24 cellular contexts compared by ENCODE assay signal in the genomic region with DNA sequence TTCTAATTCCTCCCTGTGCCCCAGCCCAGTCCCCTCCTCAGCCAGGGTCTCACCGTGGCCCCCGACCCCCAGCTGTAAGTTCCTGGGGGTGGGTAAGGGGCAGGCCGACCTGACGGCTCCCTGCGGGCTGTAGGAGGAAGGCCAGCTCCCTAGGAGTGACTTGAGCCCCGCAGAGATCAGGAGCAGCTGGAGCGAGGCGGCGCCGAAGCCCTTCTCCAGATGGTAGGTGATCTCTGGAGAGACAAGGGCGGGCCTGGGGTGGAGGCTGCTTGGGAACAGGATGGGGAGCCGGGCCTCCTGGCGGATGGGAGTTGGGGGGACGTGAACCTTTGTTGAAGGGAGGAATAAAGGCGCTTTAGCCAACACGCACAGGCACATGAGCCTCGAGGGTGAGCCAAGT. TPM values are rescaled to one million over a fixed set of nuclear protein-coding genes. Genes with fewer than 3 reads are reported as not detected.
"Had no signal": no experiment of that assay in that cellular context is flagged by ENCODE, and none has a peak within 500 bp of the region (broad histone marks: within the 10 kb centered on the region; RNA-seq: fewer than 3 reads in every experiment).

No MANE protein-coding gene starts in this region.

- H3K4me1 Mint-ChIP-seq: activated naive CD8-positive, alpha-beta T cell treated with anti-CD3 and anti-CD28 coated beads, Interleukin-2, amount 10 ng/mL, durations not matched to agents 7 days and 5 days; activated T-helper 17 cell treated with anti-CD3 and anti-CD28 coated beads, Interleukin-2, amount 50 U/mL, for 72 hours; central memory CD8-positive, alpha-beta T cell had no signal

- H3K9ac ChIP-seq: parathyroid adenoma had no signal

- H3K4me1 ChIP-seq: breast epithelium, foreskin keratinocyte, parathyroid adenoma had no signal

- DNase-seq: activated CD4-positive, alpha-beta T cell treated with anti-CD3 and anti-CD28 coated beads, Interleukin-2, amount 50 U/mL, for 4 hours; activated CD8-positive, alpha-beta memory T cell treated with anti-CD3 and anti-CD28 coated beads for 24 hours; activated CD8-positive, alpha-beta memory T cell treated with anti-CD3 and anti-CD28 coated beads, Interleukin-2, amount 50 U/mL, for 4 hours; activated naive CD4-positive, alpha-beta T cell; activated naive CD8-positive, alpha-beta T cell treated with anti-CD3 and anti-CD28 coated beads, Interleukin-2, amount 10 ng/mL, durations not matched to agents 7 days and 5 days; activated T-cell treated with anti-CD3 and anti-CD28 coated beads, Interleukin-2, amount 50 U/mL, for 24 hours; amniotic stem cell; effector memory CD4-positive, alpha-beta T cell; foreskin keratinocyte; hypothalamus; left cardiac atrium; right cardiac atrium; stimulated activated CD4-positive, alpha-beta T cell treated with anti-CD3 and anti-CD28 coated beads, Interleukin-12 subunit alpha, Interleukin-12 subunit beta, amount 100 ng/mL, for 4 hours; stimulated activated CD4-positive, alpha-beta T cell treated with anti-CD3 and anti-CD28 coated beads, Interleukin-4, amount 100 ng/mL, for 4 hours; stimulated activated naive CD8-positive, alpha-beta T cell treated with anti-CD3 and anti-CD28 coated beads, Interleukin-15, Interleukin-2, amounts not matched to agents 100 U/mL and 50 U/mL, for 24 hours had no signal

- H3K27ac ChIP-seq: breast epithelium, foreskin keratinocyte, parathyroid adenoma had no signal

- H2AFZ ChIP-seq: parathyroid adenoma had no signal

- H3K36me3 ChIP-seq: breast epithelium had no signal

- ATAC-seq: activated T-helper 17 cell treated with anti-CD3 and anti-CD28 coated beads, Interleukin-2, amount 50 U/mL, for 72 hours; foreskin keratinocyte; left cardiac atrium; natural killer cell treated with Interleukin-12 subunit alpha and Interleukin-12 subunit beta and Interleukin-15 and Interleukin-18, amount 100 ng/mL, for 72 hours; right cardiac atrium; stimulated activated naive CD8-positive, alpha-beta T cell treated with anti-CD3 and anti-CD28 coated beads, Interleukin-15, Interleukin-2, amounts not matched to agents 100 U/mL and 50 U/mL, for 24 hours had no signal

- H3K9me3 ChIP-seq: breast epithelium had no signal

- H3K27me3 ChIP-seq: breast epithelium, foreskin keratinocyte had no signal

- H3K4me3 ChIP-seq: breast epithelium had no signal

- H3K9me3 Mint-ChIP-seq: activated naive CD8-positive, alpha-beta T cell treated with anti-CD3 and anti-CD28 coated beads, Interleukin-2, amount 10 ng/mL, durations not matched to agents 7 days and 5 days; activated T-cell treated with anti-CD3 and anti-CD28 coated beads, Interleukin-2, amount 50 U/mL, for 24 hours; activated T-helper 17 cell treated with anti-CD3 and anti-CD28 coated beads, Interleukin-2, amount 50 U/mL, for 72 hours; central memory CD8-positive, alpha-beta T cell; memory B cell; natural killer cell treated with Interleukin-12 subunit alpha and Interleukin-12 subunit beta and Interleukin-15 and Interleukin-18, amount 100 ng/mL, for 72 hours had no signal

- H3K27ac Mint-ChIP-seq: activated naive CD8-positive, alpha-beta T cell treated with anti-CD3 and anti-CD28 coated beads, Interleukin-2, amount 10 ng/mL, durations not matched to agents 7 days and 5 days; activated T-cell treated with anti-CD3 and anti-CD28 coated beads, Interleukin-2, amount 50 U/mL, for 24 hours; activated T-helper 17 cell treated with anti-CD3 and anti-CD28 coated beads, Interleukin-2, amount 50 U/mL, for 72 hours; memory B cell; natural killer cell treated with Interleukin-12 subunit alpha and Interleukin-12 subunit beta and Interleukin-15 and Interleukin-18, amount 100 ng/mL, for 72 hours had no signal

- H3K4me3 Mint-ChIP-seq: activated naive CD8-positive, alpha-beta T cell treated with anti-CD3 and anti-CD28 coated beads, Interleukin-2, amount 10 ng/mL, durations not matched to agents 7 days and 5 days; activated T-cell treated with anti-CD3 and anti-CD28 coated beads, Interleukin-2, amount 50 U/mL, for 24 hours; activated T-helper 17 cell treated with anti-CD3 and anti-CD28 coated beads, Interleukin-2, amount 50 U/mL, for 72 hours; central memory CD8-positive, alpha-beta T cell; memory B cell; natural killer cell treated with Interleukin-12 subunit alpha and Interleukin-12 subunit beta and Interleukin-15 and Interleukin-18, amount 100 ng/mL, for 72 hours had no signal

- H3K27me3 Mint-ChIP-seq: activated T-cell treated with anti-CD3 and anti-CD28 coated beads, Interleukin-2, amount 50 U/mL, for 24 hours had no signal

- H3K36me3 Mint-ChIP-seq: activated naive CD8-positive, alpha-beta T cell treated with anti-CD3 and anti-CD28 coated beads, Interleukin-2, amount 10 ng/mL, durations not matched to agents 7 days and 5 days; memory B cell; natural killer cell treated with Interleukin-12 subunit alpha and Interleukin-12 subunit beta and Interleukin-15 and Interleukin-18, amount 100 ng/mL, for 72 hours had no signal

- H3K79me2 ChIP-seq: parathyroid adenoma had no signal

RNA-seq across cellular contexts. Expression of gene SLC28A1, which starts 4.2 kb away (rescaled TPM):
- total RNA-seq: activated naive CD8-positive, alpha-beta T cell treated with anti-CD3 and anti-CD28 coated beads, Interleukin-2, amount 10 ng/mL, durations not matched to agents 7 days and 5 days; activated T-helper 17 cell treated with anti-CD3 and anti-CD28 coated beads, Interleukin-2, amount 50 U/mL, for 72 hours; dermis microvascular lymphatic vessel endothelial cell; foreskin keratinocyte; natural killer cell treated with Interleukin-12 subunit alpha and Interleukin-12 subunit beta and Interleukin-15 and Interleukin-18, amount 100 ng/mL, for 72 hours; pulmonary artery endothelial cell; subcutaneous adipose tissue had no signal
